In the genomic region with DNA sequence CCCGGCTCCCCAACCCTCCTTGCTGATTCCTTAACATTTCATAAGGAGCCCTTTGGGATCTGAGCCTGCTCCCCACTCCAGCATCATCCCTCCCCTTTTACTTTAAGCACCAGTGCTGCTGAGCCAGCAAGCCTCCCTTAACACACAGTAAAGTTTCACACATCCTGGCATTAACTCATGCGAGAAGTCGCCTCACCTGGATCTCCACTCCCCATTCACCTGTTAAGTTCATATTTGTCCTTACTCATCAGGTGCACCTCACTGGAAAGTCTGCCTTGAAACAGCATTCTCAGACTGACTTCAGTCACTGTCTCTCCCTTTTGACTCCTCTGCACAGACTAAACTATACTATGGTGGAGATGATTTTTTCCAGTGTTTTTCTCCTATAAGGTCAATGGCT, we compare ENCODE assay signal across 18 cellular contexts. TPM values are rescaled to one million over a fixed set of nuclear protein-coding genes. Genes with fewer than 3 reads are reported as not detected.
DNase-seq lines count a peak whose midpoint lies in the region; ATAC-seq and TF ChIP-seq lines count a peak whose summit lies in the region.
"Had no signal": no experiment of that assay in that cellular context is flagged by ENCODE, and none has a peak within 500 bp of the region (broad histone marks: within the 10 kb centered on the region; RNA-seq: fewer than 3 reads in every experiment).

No MANE protein-coding gene starts in this region.

- POLR2A ChIA-PET in activated CD4-positive, alpha-beta T cell treated with anti-CD3 and anti-CD28 coated beads for 36 hours (lab: Charles Lee), result no interaction called here

- peak overlapping the region; percentile 51 to 71 for H2BK12ac ChIP-seq in mesenchymal stem cell (ENCODE audit: low read length in 2 of 2)

- no peak overlapping the region for H4K8ac ChIP-seq in mesenchymal stem cell (ENCODE audit: low read length)

- H3K14ac ChIP-seq in mesenchymal stem cell (ENCODE audit: low read length in 2 of 2), result no peak overlapping the region

- H3K4me2 ChIP-seq in Karpas-422 (ENCODE audit: low read depth, low read length, poor library complexity, severe bottlenecking) (no peak overlapping the region), mesenchymal stem cell (ENCODE audit: low read length, poor library complexity, severe bottlenecking) (no peak overlapping the region)

- peaks cover 6% of the 10 kb centered on the region for H3K36me3 Mint-ChIP-seq in activated CD4-positive, alpha-beta T cell treated with anti-CD3 and anti-CD28 coated beads for 36 hours (ENCODE audit: low read depth)
- peaks cover 4% of the 10 kb centered on the region for H3K36me3 Mint-ChIP-seq in chondrocyte (ENCODE audit: low read depth)

- H2BK120ac ChIP-seq in mesenchymal stem cell (ENCODE audit: low read depth, low read length), result peak overlapping the region; percentile 30

- no peaks in the 10 kb centered on the region for H3K79me2 ChIP-seq in Karpas-422 (ENCODE audit: low read length)

- no peak overlapping the region for H3K9ac ChIP-seq in Karpas-422 (ENCODE audit: low read length)
- H3K9ac ChIP-seq in mesenchymal stem cell (ENCODE audit: low read length), result no peak overlapping the region
- H3K9ac ChIP-seq: GM23248 had no signal

- H3K27ac Mint-ChIP-seq in activated CD4-positive, alpha-beta T cell treated with anti-CD3 and anti-CD28 coated beads for 36 hours, result peak overlapping the region; percentile 9
- no peak overlapping the region for H3K27ac Mint-ChIP-seq in chondrocyte (ENCODE audit: unreplicated experiment)
- H3K27ac Mint-ChIP-seq: B cell had no signal

- WGBS in mesenchymal stem cell, result 92% methylated on average over 3 of the region's 3 CpGs
- WGBS in psoas muscle, 3 donors, result 96 to 99% (median 99%) methylated on average over 3 of the region's 3 CpGs

- peaks cover 4% of the 10 kb centered on the region; the same call in 1 of the 2 replicates for H3K4me1 ChIP-seq in Karpas-422 (ENCODE audit: low read length)
- peaks cover 4% of the 10 kb centered on the region for H3K4me1 ChIP-seq in mesenchymal stem cell (ENCODE audit: control insufficient read depth, insufficient read depth, low read depth, low read length)
- peaks cover 37% of the 10 kb centered on the region for H3K4me1 ChIP-seq in psoas muscle

- no peaks in the 10 kb centered on the region for H3K9me3 Mint-ChIP-seq in activated CD4-positive, alpha-beta T cell treated with anti-CD3 and anti-CD28 coated beads for 36 hours (ENCODE audit: low read depth)
- peaks cover 3% of the 10 kb centered on the region for H3K9me3 Mint-ChIP-seq in chondrocyte (ENCODE audit: low read depth)
- H3K9me3 Mint-ChIP-seq: CD4-positive, alpha-beta memory T cell had no signal

- no peaks in the 10 kb centered on the region for H3K27me3 Mint-ChIP-seq in activated CD4-positive, alpha-beta T cell treated with anti-CD3 and anti-CD28 coated beads for 36 hours
- no peaks in the 10 kb centered on the region for H3K27me3 Mint-ChIP-seq in chondrocyte (ENCODE audit: low read depth)
- H3K27me3 Mint-ChIP-seq: B cell; CD4-positive, alpha-beta memory T cell had no signal

- H2BK5ac ChIP-seq in mesenchymal stem cell (ENCODE audit: low read depth, low read length, poor library complexity, severe bottlenecking), result no peak overlapping the region

- no peak overlapping the region for H2BK15ac ChIP-seq in mesenchymal stem cell (ENCODE audit: low read depth, poor library complexity, severe bottlenecking)

- no peaks in the 10 kb centered on the region for H3K27me3 ChIP-seq in Karpas-422 (ENCODE audit: low read length)
- no peaks in the 10 kb centered on the region for H3K27me3 ChIP-seq in mesenchymal stem cell (ENCODE audit: control insufficient read depth in 1 of 2, insufficient read depth in 1 of 2, low read length in 2 of 2)
- H3K27me3 ChIP-seq in psoas muscle (ENCODE audit: insufficient read depth in 3 of 3, low read length in 2 of 3), result no peaks in the 10 kb centered on the region

- H3K4me3 ChIP-seq in Karpas-422 (ENCODE audit: low read length) (no peak overlapping the region), mesenchymal stem cell (ENCODE audit: insufficient read depth in 1 of 2, low read depth in 1 of 2, low read length in 2 of 2) (no peak overlapping the region), psoas muscle (no peak overlapping the region)
- H3K4me3 ChIP-seq: GM23248 had no signal

- peak overlapping the region in 1 of 2 experiments; percentile 81 for H3K4ac ChIP-seq in mesenchymal stem cell (ENCODE audit: low read depth in 1 of 2, low read length in 2 of 2)

- no peak overlapping the region for H3K23ac ChIP-seq in mesenchymal stem cell (ENCODE audit: low read length in 2 of 2)

- H4K20me1 ChIP-seq in Karpas-422 (ENCODE audit: insufficient read depth, low read depth, low read length), result no peaks in the 10 kb centered on the region

- no peaks in the 10 kb centered on the region for H3K9me3 ChIP-seq in Karpas-422 (ENCODE audit: low read length)
- H3K9me3 ChIP-seq in mesenchymal stem cell (ENCODE audit: control insufficient read depth, low read length), result no peaks in the 10 kb centered on the region
- no peaks in the 10 kb centered on the region for H3K9me3 ChIP-seq in psoas muscle

- CTCF ChIA-PET in activated CD4-positive, alpha-beta T cell treated with anti-CD3 and anti-CD28 coated beads for 36 hours (lab: Charles Lee), result interaction anchor here (0.5 kb wide), 1 partner anchor 119 kb away, joined by 3 read pairs; no protein-coding TSS in a partner anchor

- H3K9me2 ChIP-seq in Karpas-422 (replicated peaks; ENCODE audit: insufficient read depth, low read length), result no peaks in the 10 kb centered on the region

- H3K36me3 ChIP-seq in Karpas-422 (ENCODE audit: insufficient read depth, low read length), result no peaks in the 10 kb centered on the region
- no peaks in the 10 kb centered on the region for H3K36me3 ChIP-seq in mesenchymal stem cell (ENCODE audit: control insufficient read depth in 1 of 2, insufficient read depth in 2 of 2, low read depth in 1 of 2, low read length in 2 of 2)
- no peaks in the 10 kb centered on the region for H3K36me3 ChIP-seq in psoas muscle (ENCODE audit: insufficient read depth in 1 of 2, low read depth in 1 of 2)

- intact Hi-C loops in activated CD4-positive, alpha-beta T cell treated with anti-CD3 and anti-CD28 coated beads for 36 hours (cut with DNase I, micrococcal nuclease), result no loop called here
- intact Hi-C loops in psoas muscle (cut with DNase I), result no loop called here

- H3K79me1 ChIP-seq in mesenchymal stem cell (replicated peaks; ENCODE audit: low read length, poor library complexity, severe bottlenecking), result peaks cover 11% of the 10 kb centered on the region

- no peak overlapping the region for H3K4me3 Mint-ChIP-seq in activated CD4-positive, alpha-beta T cell treated with anti-CD3 and anti-CD28 coated beads for 36 hours
- no peak overlapping the region for H3K4me3 Mint-ChIP-seq in chondrocyte (ENCODE audit: unreplicated experiment)
- H3K4me3 Mint-ChIP-seq: B cell; CD4-positive, alpha-beta memory T cell had no signal

- no peak overlapping the region for H2AFZ ChIP-seq in Karpas-422 (ENCODE audit: low read length)
- H2AFZ ChIP-seq in mesenchymal stem cell (ENCODE audit: low read depth, low read length), result no peak overlapping the region
- H2AFZ ChIP-seq: GM23248 had no signal

- no peak for ATAC-seq in activated CD4-positive, alpha-beta T cell treated with anti-CD3 and anti-CD28 coated beads for 36 hours
- ATAC-seq in psoas muscle, result no peak
- ATAC-seq in GM19452 (IDR thresholded peaks at IDR 0.05; ENCODE audit: unreplicated experiment), result no peak
- ATAC-seq: HCT116, HepG2 had no signal

- H3K18ac ChIP-seq in mesenchymal stem cell (ENCODE audit: low read depth in 1 of 2, low read length in 2 of 2), result peak overlapping the region in 1 of 2 experiments; percentile 34

- H3K27ac ChIP-seq in Karpas-422 (ENCODE audit: low read length) (no peak overlapping the region), mesenchymal stem cell (ENCODE audit: low read length, poor library complexity, severe bottlenecking) (no peak overlapping the region), psoas muscle (peak overlapping the region; percentile 89)
- H3K27ac ChIP-seq: GM23248 had no signal

- no peak for DNase-seq in activated CD4-positive, alpha-beta T cell treated with anti-CD3 and anti-CD28 coated beads for 36 hours
- DNase-seq in activated CD4-positive, alpha-beta T cell treated with anti-CD3 and anti-CD28 coated beads, Interleukin-2, amount 50 U/mL, for 4 hours, result no peak
- peak; percentile 2 for DNase-seq in Karpas-422
- DNase-seq in mesenchymal stem cell, result no peak
- no peak for DNase-seq in psoas muscle
- no peak for DNase-seq in retina
- DNase-seq in chondrocyte (ENCODE audit: low spot score), result no peak
- DNase-seq: ACHN; C1 segment of cervical spinal cord; CD4-positive, alpha-beta memory T cell; COR-L47; DMS153; GF-D8; GM23248 had no signal

- peak overlapping the region; percentile 83 for H2AK5ac ChIP-seq in mesenchymal stem cell (ENCODE audit: low read length, severe bottlenecking)

- H4K91ac ChIP-seq in mesenchymal stem cell (ENCODE audit: low read length), result peak overlapping the region; percentile 11

- H3K4me1 Mint-ChIP-seq in activated CD4-positive, alpha-beta T cell treated with anti-CD3 and anti-CD28 coated beads for 36 hours, result peaks cover 21% of the 10 kb centered on the region
- peaks cover 17% of the 10 kb centered on the region for H3K4me1 Mint-ChIP-seq in chondrocyte (ENCODE audit: low read depth)

- TF ChIP-seq CTCF in psoas muscle (IDR thresholded peaks at IDR 0.05) (no peak), chondrocyte (IDR thresholded peaks at IDR 0.05) (no peak)

RNA-seq across cellular contexts. Expression of a gene that starts 47.8 kb away (rescaled TPM):
- 1 to 10 TPM; 2.1 to 3.1 TPM for total RNA-seq in activated CD4-positive, alpha-beta T cell treated with anti-CD3 and anti-CD28 coated beads for 36 hours
- not detected in 2 replicates for total RNA-seq in Karpas-422 (2014; rRNA removed; shearing (Covaris generic); ENCODE audit: low replicate concordance)
- 0.61 TPM for polyA plus RNA-seq in mesenchymal stem cell (2013, experiment 1 of 2)
- polyA plus RNA-seq in mesenchymal stem cell (2013, experiment 2 of 2), result 0.55 TPM
- total RNA-seq in psoas muscle (under 1 TPM; 0.32 to 0.94 (median 0.62) TPM), chondrocyte (0.17 to 1.1 TPM (median 0.77 TPM) in 3 replicates)
- under 1 TPM; 0.10 to 0.20 (median 0.10) TPM for polyA plus RNA-seq in psoas muscle
- polyA plus RNA-seq: HepG2 had no signal
